In genomic region chr12:132142679-132143327, GRCh38 we compare ENCODE assay signal across 7 cellular contexts. TPM values are rescaled to one million over a fixed set of nuclear protein-coding genes. Genes with fewer than 3 reads are reported as not detected.
DNase-seq lines count a peak whose midpoint lies in the region; ATAC-seq and TF ChIP-seq lines count a peak whose summit lies in the region.

No MANE protein-coding gene starts in this region.

- H3K36me3 Mint-ChIP-seq in HFFc6 (ENCODE audit: low read depth) = peaks cover 10% of the 10 kb centered on the region
- peaks cover 25% of the 10 kb centered on the region for H3K36me3 Mint-ChIP-seq in activated CD8-positive, alpha-beta T cell treated with anti-CD3 and anti-CD28 coated beads for 36 hours (ENCODE audit: low read depth)
- peaks cover 19% of the 10 kb centered on the region for H3K36me3 Mint-ChIP-seq in stimulated activated memory B cell treated with anti-CD40 and anti-IgM and Interleukin-4, amounts not matched to agents 10 μg/mL and 1 μg/mL and 100 μg/mL, for 72 hours

- intact Hi-C loops in activated CD8-positive, alpha-beta T cell treated with anti-CD3 and anti-CD28 coated beads for 36 hours (cut with micrococcal nuclease) = no loop called here

- H3K4me1 Mint-ChIP-seq in HFFc6 (ENCODE audit: low read depth) = peaks cover 33% of the 10 kb centered on the region
- H3K4me1 Mint-ChIP-seq in activated CD8-positive, alpha-beta T cell treated with anti-CD3 and anti-CD28 coated beads for 36 hours (ENCODE audit: low read depth) = peaks cover 25% of the 10 kb centered on the region
- H3K4me1 Mint-ChIP-seq in stimulated activated memory B cell treated with anti-CD40 and anti-IgM and Interleukin-4, amounts not matched to agents 10 μg/mL and 1 μg/mL and 100 μg/mL, for 72 hours = peaks cover 42% of the 10 kb centered on the region

- no peak for TF ChIP-seq CTCF in HFFc6 (IDR thresholded peaks at IDR 0.05)
- no peak for TF ChIP-seq CTCF in activated CD8-positive, alpha-beta T cell treated with anti-CD3 and anti-CD28 coated beads for 36 hours (IDR thresholded peaks at IDR 0.05)

- peak overlapping the region; percentile 69 for H3K27ac Mint-ChIP-seq in HFFc6
- H3K27ac Mint-ChIP-seq in activated CD8-positive, alpha-beta T cell treated with anti-CD3 and anti-CD28 coated beads for 36 hours = peak overlapping the region; percentile 80
- peak overlapping the region; percentile 90 for H3K27ac Mint-ChIP-seq in stimulated activated memory B cell treated with anti-CD40 and anti-IgM and Interleukin-4, amounts not matched to agents 10 μg/mL and 1 μg/mL and 100 μg/mL, for 72 hours

- POLR2A ChIA-PET in activated CD8-positive, alpha-beta T cell treated with anti-CD3 and anti-CD28 coated beads for 36 hours (lab: Charles Lee) = interaction anchor here (1.0 to 1.1 kb wide), 2 partner anchors 10 to 11 kb away, joined by 3 read pairs; no protein-coding TSS in a partner anchor

- H3K27me3 Mint-ChIP-seq in HFFc6 (ENCODE audit: insufficient read depth) = peaks cover 4% of the 10 kb centered on the region
- H3K27me3 Mint-ChIP-seq in activated CD8-positive, alpha-beta T cell treated with anti-CD3 and anti-CD28 coated beads for 36 hours = no peaks in the 10 kb centered on the region
- H3K27me3 Mint-ChIP-seq in stimulated activated memory B cell treated with anti-CD40 and anti-IgM and Interleukin-4, amounts not matched to agents 10 μg/mL and 1 μg/mL and 100 μg/mL, for 72 hours = no peaks in the 10 kb centered on the region

- peak overlapping the region; percentile 91 for H3K4me3 Mint-ChIP-seq in HFFc6
- peak overlapping the region; percentile 90 for H3K4me3 Mint-ChIP-seq in activated CD8-positive, alpha-beta T cell treated with anti-CD3 and anti-CD28 coated beads for 36 hours
- peak overlapping the region; percentile 75 for H3K4me3 Mint-ChIP-seq in stimulated activated memory B cell treated with anti-CD40 and anti-IgM and Interleukin-4, amounts not matched to agents 10 μg/mL and 1 μg/mL and 100 μg/mL, for 72 hours

- CTCF ChIA-PET in activated CD8-positive, alpha-beta T cell treated with anti-CD3 and anti-CD28 coated beads for 36 hours (lab: Charles Lee) = interaction anchor here (1.2 kb wide), 1 partner anchor 76 kb away, joined by 3 read pairs; no protein-coding TSS in a partner anchor

- peak overlapping the region; percentile 97 for H3K4me3 ChIP-seq in iPS-18c (ENCODE audit: insufficient read depth, low read depth, low read length)

- no peaks in the 10 kb centered on the region for H3K9me3 Mint-ChIP-seq in HFFc6
- H3K9me3 Mint-ChIP-seq in activated CD8-positive, alpha-beta T cell treated with anti-CD3 and anti-CD28 coated beads for 36 hours = no peaks in the 10 kb centered on the region
- no peaks in the 10 kb centered on the region for H3K9me3 Mint-ChIP-seq in stimulated activated memory B cell treated with anti-CD40 and anti-IgM and Interleukin-4, amounts not matched to agents 10 μg/mL and 1 μg/mL and 100 μg/mL, for 72 hours

- ATAC-seq in activated CD8-positive, alpha-beta T cell treated with anti-CD3 and anti-CD28 coated beads for 36 hours = no peak
- no peak for ATAC-seq in stimulated activated memory B cell treated with anti-CD40 and anti-IgM and Interleukin-4, amounts not matched to agents 10 μg/mL and 1 μg/mL and 100 μg/mL, for 72 hours
- no peak for ATAC-seq in GM21447 (IDR thresholded peaks at IDR 0.05; ENCODE audit: unreplicated experiment)

- H3K9me3 ChIP-seq in iPS-18c (ENCODE audit: control insufficient read depth, insufficient read depth, low read length) = no peaks in the 10 kb centered on the region

- DNase-seq in HFFc6 (no peak), NOMO-1 treated with dmso at 0.1 percent for 144 hours (lab: John Stamatoyannopoulos, UW; ENCODE audit: unreplicated experiment) (no peak), occipital lobe (lab: John Stamatoyannopoulos, UW) (no peak)
- no peak for DNase-seq in activated CD8-positive, alpha-beta T cell treated with anti-CD3 and anti-CD28 coated beads for 36 hours

RNA-seq across cellular contexts. Expression of gene DDX51, which starts 1.3 kb away (rescaled TPM):
- total RNA-seq in HFFc6 (2021; fragmentation: NEBNext Ultra II Directional; extraction: Animal tissue kit (Norgen Biotek cat#: 25700)) = 10 to 100 TPM; 13.8 to 18.3 (median 16.8) TPM
- 10 to 100 TPM; 24.1 to 25.5 TPM for total RNA-seq in activated CD8-positive, alpha-beta T cell treated with anti-CD3 and anti-CD28 coated beads for 36 hours
- total RNA-seq in occipital lobe = 7.6 TPM

RNA-seq across cellular contexts. Expression of gene NOC4L, which starts 1.5 kb away (rescaled TPM):
- total RNA-seq in HFFc6 (2021; fragmentation: NEBNext Ultra II Directional; extraction: Animal tissue kit (Norgen Biotek cat#: 25700)) = 10 to 100 TPM; 25.8 to 33.5 (median 31.3) TPM
- total RNA-seq in activated CD8-positive, alpha-beta T cell treated with anti-CD3 and anti-CD28 coated beads for 36 hours = 10 to 100 TPM; 35.6 to 41.2 TPM
- 6.2 TPM for total RNA-seq in occipital lobe
